19 cellular contexts compared by ENCODE assay signal in genomic region chr20:38121741-38122140, GRCh38. TPM values are rescaled to one million over a fixed set of nuclear protein-coding genes. Genes with fewer than 3 reads are reported as not detected.
"Had no signal": no experiment of that assay in that cellular context is flagged by ENCODE, and none has a peak within 500 bp of the region (broad histone marks: within the 10 kb centered on the region; RNA-seq: fewer than 3 reads in every experiment).

No MANE protein-coding gene starts in this region.

- H3K27ac Mint-ChIP-seq: activated CD4-positive, alpha-beta T cell treated with anti-CD3 and anti-CD28 coated beads for 36 hours; activated CD8-positive, alpha-beta T cell treated with anti-CD3 and anti-CD28 coated beads for 36 hours; activated T-helper 1 cell treated with anti-CD3 and anti-CD28 coated beads, Interleukin-12 subunit alpha, Interleukin-12 subunit beta, Interleukin-2, Interleukin-4 antibody, amounts not matched to agents 30 ng/mL and 10 ng/mL and 1 ng/mL, durations not matched to agents 14 hours and 24 hours and 36 hours; naive thymus-derived CD4-positive, alpha-beta T cell had no signal

- H3K4me3 Mint-ChIP-seq: activated CD4-positive, alpha-beta T cell treated with anti-CD3 and anti-CD28 coated beads for 36 hours; activated CD8-positive, alpha-beta T cell treated with anti-CD3 and anti-CD28 coated beads for 36 hours; activated T-helper 1 cell treated with anti-CD3 and anti-CD28 coated beads, Interleukin-12 subunit alpha, Interleukin-12 subunit beta, Interleukin-2, Interleukin-4 antibody, amounts not matched to agents 30 ng/mL and 10 ng/mL and 1 ng/mL, durations not matched to agents 14 hours and 24 hours and 36 hours; naive thymus-derived CD4-positive, alpha-beta T cell had no signal

- ATAC-seq: activated CD4-positive, alpha-beta T cell treated with anti-CD3 and anti-CD28 coated beads for 36 hours; activated CD8-positive, alpha-beta T cell treated with anti-CD3 and anti-CD28 coated beads for 36 hours; naive thymus-derived CD4-positive, alpha-beta T cell had no signal

- H2AFZ ChIP-seq: parathyroid adenoma had no signal

- H3K79me2 ChIP-seq: parathyroid adenoma had no signal

- H3K27ac ChIP-seq: parathyroid adenoma, suprapubic skin had no signal

- H3K36me3 Mint-ChIP-seq: naive thymus-derived CD4-positive, alpha-beta T cell had no signal

- H3K36me3 ChIP-seq: suprapubic skin, upper lobe of left lung had no signal

- H3K27me3 Mint-ChIP-seq: activated CD8-positive, alpha-beta T cell treated with anti-CD3 and anti-CD28 coated beads for 36 hours had no signal

- H3K27me3 ChIP-seq: suprapubic skin, upper lobe of left lung had no signal

- DNase-seq: activated CD4-positive, alpha-beta T cell treated with anti-CD3 and anti-CD28 coated beads for 36 hours; activated CD8-positive, alpha-beta T cell treated with anti-CD3 and anti-CD28 coated beads for 36 hours; activated naive CD4-positive, alpha-beta T cell treated with anti-CD3 and anti-CD28 coated beads, Interleukin-2, amount 50 U/mL, for 16 hours; caudate nucleus; cortex of kidney; effector CD4-positive, alpha-beta T cell; foreskin fibroblast; glutamatergic neuron; hypothalamus; kidney glomerular epithelial cell; naive thymus-derived CD4-positive, alpha-beta T cell; stimulated activated CD4-positive, alpha-beta T cell treated with anti-CD3 and anti-CD28 coated beads, Interleukin-15, amount 100 ng/mL, for 24 hours; stimulated activated CD4-positive, alpha-beta T cell treated with anti-CD3 and anti-CD28 coated beads, Interleukin-4, amount 100 ng/mL, for 1 hour; stimulated activated naive CD4-positive, alpha-beta T cell; T-helper 2 cell had no signal

- H3K4me3 ChIP-seq: suprapubic skin, upper lobe of left lung had no signal

- H3K9me3 ChIP-seq: suprapubic skin, upper lobe of left lung had no signal

RNA-seq across cellular contexts. Expression of gene TGM2, which starts 43.3 kb away (rescaled TPM):
- total RNA-seq: activated CD8-positive, alpha-beta T cell treated with anti-CD3 and anti-CD28 coated beads for 36 hours; activated T-helper 1 cell treated with anti-CD3 and anti-CD28 coated beads, Interleukin-12 subunit alpha, Interleukin-12 subunit beta, Interleukin-2, Interleukin-4 antibody, amounts not matched to agents 30 ng/mL and 10 ng/mL and 1 ng/mL, durations not matched to agents 14 hours and 24 hours and 36 hours had no signal
